16 cellular contexts compared by ENCODE assay signal in genomic region chr5:136039202-136039601, GRCh38. TPM values are rescaled to one million over a fixed set of nuclear protein-coding genes. Genes with fewer than 3 reads are reported as not detected.
"Had no signal": no experiment of that assay in that cellular context is flagged by ENCODE, and none has a peak within 500 bp of the region (broad histone marks: within the 10 kb centered on the region; RNA-seq: fewer than 3 reads in every experiment).

No MANE protein-coding gene starts in this region.

- H3K4me1 ChIP-seq: parathyroid adenoma, uterus had no signal

- ATAC-seq: activated CD8-positive, alpha-beta T cell treated with anti-CD3 and anti-CD28 coated beads for 36 hours; activated T-cell treated with anti-CD3 and anti-CD28 coated beads, Interleukin-2, amount 50 U/mL, for 4 hours; esophagus mucosa; naive thymus-derived CD8-positive, alpha-beta T cell; stimulated activated naive B cell treated with anti-CD40 and anti-IgM and Interleukin-4, amounts not matched to agents 10 μg/mL and 1 μg/mL and 100 μg/mL, for 72 hours had no signal

- H3K36me3 ChIP-seq: uterus had no signal

- H2AFZ ChIP-seq: parathyroid adenoma had no signal

- H3K27ac ChIP-seq: dorsolateral prefrontal cortex, left ventricle myocardium inferior, parathyroid adenoma, uterus had no signal

- H3K9ac ChIP-seq: parathyroid adenoma had no signal

- H3K9me3 ChIP-seq: tibial artery, uterus had no signal

- H3K27me3 ChIP-seq: tibial artery, uterus had no signal

- H3K4me3 ChIP-seq: dorsolateral prefrontal cortex, left ventricle myocardium inferior, tibial artery, uterus had no signal

- H3K79me2 ChIP-seq: parathyroid adenoma had no signal

- DNase-seq: activated B cell treated with CpG ODN at 0.5 μM for 24 hours; activated CD4-positive, alpha-beta T cell treated with anti-CD3 and anti-CD28 coated beads for 48 hours; activated CD8-positive, alpha-beta T cell treated with anti-CD3 and anti-CD28 coated beads for 36 hours; activated effector memory CD4-positive, alpha-beta T cell treated with anti-CD3 and anti-CD28 coated beads, Interleukin-2, amount 50 U/mL, for 16 hours; activated T-cell treated with anti-CD3 and anti-CD28 coated beads, Interleukin-2, amount 50 U/mL, for 4 hours; amygdala; dorsolateral prefrontal cortex; foreskin fibroblast; left ventricle myocardium inferior; naive thymus-derived CD8-positive, alpha-beta T cell; stimulated activated CD4-positive, alpha-beta T cell treated with anti-CD3 and anti-CD28 coated beads, Interleukin-4, amount 100 ng/mL, for 1 hour; stimulated activated naive B cell treated with anti-CD40 and anti-IgM and Interleukin-4, amounts not matched to agents 10 μg/mL and 1 μg/mL and 100 μg/mL, for 72 hours; tibial artery; uterus had no signal

RNA-seq across cellular contexts. Expression of gene TGFBI, which starts 10.4 kb away (rescaled TPM):
- total RNA-seq: activated CD8-positive, alpha-beta T cell treated with anti-CD3 and anti-CD28 coated beads for 36 hours had no signal
